In genomic region chr7:534959-535358, GRCh38 we compare ENCODE assay signal across 2 cellular contexts.
TF ChIP-seq lines count a peak whose summit lies in the region.

No MANE protein-coding gene starts in this region.

TF ChIP-seq in HEK293, 187 proteins besides CTCF, POLR2A, EP300 and RAD21:
- TF ChIP-seq HOXC10 (CRISPR knock-in tag; IDR thresholded peaks at IDR 0.05): no peak
- peak; percentile 92 for TF ChIP-seq ZNF121 (tag by site-specific recombination; IDR thresholded peaks at IDR 0.05)
- no peak for TF ChIP-seq ZNF585B (tag by site-specific recombination; IDR thresholded peaks at IDR 0.05)
- no peak for TF ChIP-seq ZNF785 (tag by site-specific recombination; IDR thresholded peaks at IDR 0.05)
- TF ChIP-seq ZNF133 (tag by site-specific recombination; IDR thresholded peaks at IDR 0.05): no peak
- no peak for TF ChIP-seq ZFP41 (tag by site-specific recombination; IDR thresholded peaks at IDR 0.05; ENCODE audit: borderline replicate concordance)

TF ChIP-seq in K562, 482 proteins besides CTCF, POLR2A, EP300 and RAD21:
- TF ChIP-seq ZNF121 (CRISPR knock-in tag; conservative IDR thresholded peaks at IDR 0.05) (peak; percentile 88), ZNF507 (tag; conservative IDR thresholded peaks at IDR 0.05) (no peak)
